In the genomic region with DNA sequence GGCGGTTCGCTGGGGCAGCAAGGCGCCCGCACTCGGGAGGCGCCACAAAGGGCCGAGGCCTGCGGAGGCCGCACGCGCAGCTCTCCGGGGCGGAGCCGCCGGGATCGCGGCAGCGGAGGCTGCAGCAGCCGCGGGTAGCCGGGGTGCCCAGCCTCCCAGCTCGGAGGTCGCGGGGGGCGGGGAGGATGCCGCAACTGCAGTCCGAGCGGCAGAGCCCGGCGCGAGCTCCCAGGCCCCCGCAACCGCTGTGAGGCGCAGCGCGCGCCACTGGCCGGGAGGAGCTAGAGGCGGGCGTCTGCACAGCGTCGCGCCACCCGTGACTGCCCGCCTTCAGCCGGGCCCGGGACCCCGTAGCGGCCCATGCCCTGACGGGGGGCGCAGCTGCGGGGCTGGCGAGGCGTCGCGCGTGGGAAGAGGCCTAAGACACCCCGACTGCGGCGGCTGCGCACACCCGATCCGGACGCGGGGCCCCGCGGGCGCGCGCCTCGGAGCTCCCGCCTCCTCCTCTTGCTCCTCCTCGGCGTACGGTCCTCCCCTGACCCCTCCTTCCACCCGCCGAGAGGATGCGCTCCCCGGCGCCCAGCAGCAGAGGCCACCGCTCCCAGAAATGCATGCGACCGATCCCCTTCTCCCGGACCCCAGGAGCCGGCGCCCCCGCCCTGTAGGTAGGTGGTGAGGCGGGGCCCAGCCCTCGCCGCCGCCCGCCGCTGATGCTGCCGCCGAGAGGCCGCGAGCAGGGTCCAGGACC, we compare ENCODE assay signal across 8 cellular contexts. TPM values are rescaled to one million over a fixed set of nuclear protein-coding genes. Genes with fewer than 3 reads are reported as not detected.
DNase-seq lines count a peak whose midpoint lies in the region; ATAC-seq and TF ChIP-seq lines count a peak whose summit lies in the region.

A gene with protein sequence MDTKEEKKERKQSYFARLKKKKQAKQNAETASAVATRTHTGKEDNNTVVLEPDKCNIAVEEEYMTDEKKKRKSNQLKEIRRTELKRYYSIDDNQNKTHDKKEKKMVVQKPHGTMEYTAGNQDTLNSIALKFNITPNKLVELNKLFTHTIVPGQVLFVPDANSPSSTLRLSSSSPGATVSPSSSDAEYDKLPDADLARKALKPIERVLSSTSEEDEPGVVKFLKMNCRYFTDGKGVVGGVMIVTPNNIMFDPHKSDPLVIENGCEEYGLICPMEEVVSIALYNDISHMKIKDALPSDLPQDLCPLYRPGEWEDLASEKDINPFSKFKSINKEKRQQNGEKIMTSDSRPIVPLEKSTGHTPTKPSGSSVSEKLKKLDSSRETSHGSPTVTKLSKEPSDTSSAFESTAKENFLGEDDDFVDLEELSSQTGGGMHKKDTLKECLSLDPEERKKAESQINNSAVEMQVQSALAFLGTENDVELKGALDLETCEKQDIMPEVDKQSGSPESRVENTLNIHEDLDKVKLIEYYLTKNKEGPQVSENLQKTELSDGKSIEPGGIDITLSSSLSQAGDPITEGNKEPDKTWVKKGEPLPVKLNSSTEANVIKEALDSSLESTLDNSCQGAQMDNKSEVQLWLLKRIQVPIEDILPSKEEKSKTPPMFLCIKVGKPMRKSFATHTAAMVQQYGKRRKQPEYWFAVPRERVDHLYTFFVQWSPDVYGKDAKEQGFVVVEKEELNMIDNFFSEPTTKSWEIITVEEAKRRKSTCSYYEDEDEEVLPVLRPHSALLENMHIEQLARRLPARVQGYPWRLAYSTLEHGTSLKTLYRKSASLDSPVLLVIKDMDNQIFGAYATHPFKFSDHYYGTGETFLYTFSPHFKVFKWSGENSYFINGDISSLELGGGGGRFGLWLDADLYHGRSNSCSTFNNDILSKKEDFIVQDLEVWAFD (plus strand): TSS at position 558 of the 748 bp plus-strand sequence. CDS start 24,395 bp downstream, outside the sequence.

- DNase-seq in NK-92 treated with Interleukin-12 subunit alpha and Interleukin-12 subunit beta, amount 100 ng/mL, for 24 hours (lab: John Stamatoyannopoulos, UW), result peak; percentile 74
- DNase-seq in NK-92 (lab: John Stamatoyannopoulos, UW; ENCODE audit: unreplicated experiment), result no peak
- DNase-seq in NCI-H2029 treated with DMSO at 0.1 percent for 48 hours (lab: John Stamatoyannopoulos, UW), result peak; percentile 87
- peak; percentile 86 for DNase-seq in WTC11 (ENCODE audit: low spot score)
- peak; percentile 77 for DNase-seq in central memory CD4-positive, alpha-beta T cell
- peak; percentile 84 for DNase-seq in islet precursor cell
- DNase-seq in stimulated activated CD4-positive, alpha-beta T cell treated with anti-CD3 and anti-CD28 coated beads, Interleukin-12 subunit alpha, Interleukin-12 subunit beta, amount 100 ng/mL, for 48 hours (ENCODE audit: low read depth in 2 of 3, low spot score in 1 of 3), result peak; percentile 44 to 74 (median 59)

- no peaks in the 10 kb centered on the region for H3K9me3 Mint-ChIP-seq in WTC11

- CTCF ChIA-PET in WTC11 (lab: Charles Lee), result interaction anchor here (0.6 to 6.3 kb wide), 29 partner anchors 9 to 637 kb away, joined by 3 to 46 read pairs (median 4); partner anchors contain the start of genes HEY2, HINT3, TPD52L1 and TRMT11

- H3K27me3 Mint-ChIP-seq in WTC11 (ENCODE audit: low read depth), result no peaks in the 10 kb centered on the region

- H3K4me1 Mint-ChIP-seq in WTC11, result peaks cover 43% of the 10 kb centered on the region

- no peaks in the 10 kb centered on the region for H3K36me3 Mint-ChIP-seq in WTC11

- peak within 1 kb of the TSS; percentile 90 for H3K27ac Mint-ChIP-seq in WTC11

- POLR2A ChIA-PET in WTC11 (lab: Charles Lee), result interaction anchor here (0.6 to 2.9 kb wide), 21 partner anchors 9 to 1483 kb away, joined by 3 to 27 read pairs (median 4); partner anchors contain the start of genes HDDC2 and HINT3

- no peak for TF ChIP-seq CTCF in WTC11 (IDR thresholded peaks at IDR 0.05)

- ATAC-seq in HG02885 (IDR thresholded peaks at IDR 0.05; ENCODE audit: poor library complexity, unreplicated experiment), result peak; percentile 78
- peak; percentile 75 for ATAC-seq in WTC11

- H3K4me3 Mint-ChIP-seq in WTC11, result peak within 1 kb of the TSS; percentile 83

TF ChIP-seq in WTC11, 78 proteins besides CTCF, POLR2A, EP300 and RAD21 (continues in another document):
- TF ChIP-seq, protein P1, sequence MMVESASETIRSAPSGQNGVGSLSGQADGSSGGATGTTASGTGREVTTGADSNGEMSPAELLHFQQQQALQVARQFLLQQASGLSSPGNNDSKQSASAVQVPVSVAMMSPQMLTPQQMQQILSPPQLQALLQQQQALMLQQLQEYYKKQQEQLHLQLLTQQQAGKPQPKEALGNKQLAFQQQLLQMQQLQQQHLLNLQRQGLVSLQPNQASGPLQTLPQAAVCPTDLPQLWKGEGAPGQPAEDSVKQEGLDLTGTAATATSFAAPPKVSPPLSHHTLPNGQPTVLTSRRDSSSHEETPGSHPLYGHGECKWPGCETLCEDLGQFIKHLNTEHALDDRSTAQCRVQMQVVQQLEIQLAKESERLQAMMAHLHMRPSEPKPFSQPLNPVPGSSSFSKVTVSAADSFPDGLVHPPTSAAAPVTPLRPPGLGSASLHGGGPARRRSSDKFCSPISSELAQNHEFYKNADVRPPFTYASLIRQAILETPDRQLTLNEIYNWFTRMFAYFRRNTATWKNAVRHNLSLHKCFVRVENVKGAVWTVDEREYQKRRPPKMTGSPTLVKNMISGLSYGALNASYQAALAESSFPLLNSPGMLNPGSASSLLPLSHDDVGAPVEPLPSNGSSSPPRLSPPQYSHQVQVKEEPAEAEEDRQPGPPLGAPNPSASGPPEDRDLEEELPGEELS (CRISPR knock-in tag; IDR thresholded peaks at IDR 0.05), result peak; percentile 41; the same call in 1 of the 2 replicates
- no peak for TF ChIP-seq IRF2 (CRISPR knock-in tag; IDR thresholded peaks at IDR 0.05; ENCODE audit: borderline replicate concordance, low read depth)
- TF ChIP-seq ZNF232 (CRISPR knock-in tag; IDR thresholded peaks at IDR 0.05), result peak; percentile 52; the same call in 1 of the 2 replicates
- TF ChIP-seq NR2C2 (CRISPR knock-in tag; IDR thresholded peaks at IDR 0.05), result no peak
- no peak for TF ChIP-seq NFE2L1 (CRISPR knock-in tag; IDR thresholded peaks at IDR 0.05)
- TF ChIP-seq, protein P2, sequence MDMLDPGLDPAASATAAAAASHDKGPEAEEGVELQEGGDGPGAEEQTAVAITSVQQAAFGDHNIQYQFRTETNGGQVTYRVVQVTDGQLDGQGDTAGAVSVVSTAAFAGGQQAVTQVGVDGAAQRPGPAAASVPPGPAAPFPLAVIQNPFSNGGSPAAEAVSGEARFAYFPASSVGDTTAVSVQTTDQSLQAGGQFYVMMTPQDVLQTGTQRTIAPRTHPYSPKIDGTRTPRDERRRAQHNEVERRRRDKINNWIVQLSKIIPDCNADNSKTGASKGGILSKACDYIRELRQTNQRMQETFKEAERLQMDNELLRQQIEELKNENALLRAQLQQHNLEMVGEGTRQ (CRISPR knock-in tag; IDR thresholded peaks at IDR 0.05), result no peak
- TF ChIP-seq IRF1 (CRISPR knock-in tag; IDR thresholded peaks at IDR 0.05), result no peak
- TF ChIP-seq SMAD3 (CRISPR knock-in tag; IDR thresholded peaks at IDR 0.05; ENCODE audit: borderline replicate concordance), result 0 out of 2 replicates have a peak, but pooled peaks have one; percentile 56
- TF ChIP-seq ZBTB21 (CRISPR knock-in tag; IDR thresholded peaks at IDR 0.05; ENCODE audit: borderline replicate concordance), result no peak
- TF ChIP-seq, protein P3, sequence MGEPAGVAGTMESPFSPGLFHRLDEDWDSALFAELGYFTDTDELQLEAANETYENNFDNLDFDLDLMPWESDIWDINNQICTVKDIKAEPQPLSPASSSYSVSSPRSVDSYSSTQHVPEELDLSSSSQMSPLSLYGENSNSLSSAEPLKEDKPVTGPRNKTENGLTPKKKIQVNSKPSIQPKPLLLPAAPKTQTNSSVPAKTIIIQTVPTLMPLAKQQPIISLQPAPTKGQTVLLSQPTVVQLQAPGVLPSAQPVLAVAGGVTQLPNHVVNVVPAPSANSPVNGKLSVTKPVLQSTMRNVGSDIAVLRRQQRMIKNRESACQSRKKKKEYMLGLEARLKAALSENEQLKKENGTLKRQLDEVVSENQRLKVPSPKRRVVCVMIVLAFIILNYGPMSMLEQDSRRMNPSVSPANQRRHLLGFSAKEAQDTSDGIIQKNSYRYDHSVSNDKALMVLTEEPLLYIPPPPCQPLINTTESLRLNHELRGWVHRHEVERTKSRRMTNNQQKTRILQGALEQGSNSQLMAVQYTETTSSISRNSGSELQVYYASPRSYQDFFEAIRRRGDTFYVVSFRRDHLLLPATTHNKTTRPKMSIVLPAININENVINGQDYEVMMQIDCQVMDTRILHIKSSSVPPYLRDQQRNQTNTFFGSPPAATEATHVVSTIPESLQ (CRISPR knock-in tag; IDR thresholded peaks at IDR 0.05), result no peak
- TF ChIP-seq GABPB1 (CRISPR knock-in tag; IDR thresholded peaks at IDR 0.05), result no peak; the same call in 1 of the 2 replicates
- TF ChIP-seq MYBL2 (CRISPR knock-in tag; IDR thresholded peaks at IDR 0.05), result no peak
- 0 out of 2 replicates have a peak, but pooled peaks have one; percentile 39 for TF ChIP-seq FOXK1 (CRISPR knock-in tag; IDR thresholded peaks at IDR 0.05)
- TF ChIP-seq ERG (CRISPR knock-in tag; IDR thresholded peaks at IDR 0.05), result 0 out of 2 replicates have a peak, but pooled peaks have one; percentile 16
- no peak for TF ChIP-seq CREB1 (CRISPR knock-in tag; IDR thresholded peaks at IDR 0.05)
- peak; percentile 46; the same call in 1 of the 2 replicates for TF ChIP-seq ETV6 (CRISPR knock-in tag; IDR thresholded peaks at IDR 0.05)
- TF ChIP-seq ZNF263 (CRISPR knock-in tag; IDR thresholded peaks at IDR 0.05; ENCODE audit: low read depth), result peak; percentile 98

RNA-seq across cellular contexts. Expression of the gene that starts here (rescaled TPM):
- 9.0 to 14.4 TPM (median 9.9 TPM) in 3 replicates for total RNA-seq in WTC11 (2021)
